In the genomic region with DNA sequence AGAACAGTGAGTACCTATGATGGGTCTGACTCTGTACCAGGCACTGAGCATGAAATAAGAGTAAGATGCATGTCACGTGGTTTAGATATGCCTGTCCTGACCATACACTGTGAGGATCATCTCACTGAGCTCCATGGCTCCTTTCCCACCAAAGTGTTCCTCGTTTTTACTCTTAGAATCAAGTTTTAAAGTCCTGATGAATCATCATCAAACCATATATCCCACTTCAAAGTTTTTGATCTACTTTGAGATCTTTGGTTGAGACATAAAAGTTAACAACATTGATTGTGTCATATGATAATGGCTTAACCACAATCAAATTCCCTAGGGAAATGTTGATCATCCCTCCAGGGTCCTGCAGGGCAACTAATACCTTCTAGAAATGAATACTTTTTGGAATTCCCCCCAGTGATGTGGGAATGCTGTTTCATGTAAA, we compare ENCODE assay signal across 16 cellular contexts. TPM values are rescaled to one million over a fixed set of nuclear protein-coding genes. Genes with fewer than 3 reads are reported as not detected.
DNase-seq lines count a peak whose midpoint lies in the region; ATAC-seq and TF ChIP-seq lines count a peak whose summit lies in the region.
"Had no signal": no experiment of that assay in that cellular context is flagged by ENCODE, and none has a peak within 500 bp of the region (broad histone marks: within the 10 kb centered on the region; RNA-seq: fewer than 3 reads in every experiment).

No MANE protein-coding gene starts in this region.

- H3K27ac ChIP-seq in BLaER1 = peak overlapping the region; percentile 89
- H3K27ac ChIP-seq in OCI-LY7 (ENCODE audit: low read depth, low read length, poor library complexity, severe bottlenecking) = no peak overlapping the region

- H3K4me1 ChIP-seq in BLaER1 (peaks cover 91% of the 10 kb centered on the region), OCI-LY7 (ENCODE audit: insufficient read depth, low read length, poor library complexity, severe bottlenecking) (peaks cover 37% of the 10 kb centered on the region)

- TF ChIP-seq POLR2A in GM18505 (IDR thresholded peaks at IDR 0.05; ENCODE audit: borderline replicate concordance, extremely low read depth, insufficient read depth, insufficient read length) = no peak

- intact Hi-C loops in OCI-LY7 (cut with micrococcal nuclease; ENCODE audit: unreplicated experiment) = no loop called here

- peak overlapping the region; percentile 49; the same call in 1 of the 2 replicates for H3K4me3 ChIP-seq in BLaER1
- no peak overlapping the region for H3K4me3 ChIP-seq in OCI-LY7 (ENCODE audit: low read depth, low read length, poor library complexity, severe bottlenecking)

- H3K79me2 ChIP-seq in OCI-LY7 (ENCODE audit: insufficient read depth, low read depth, low read length) = no peaks in the 10 kb centered on the region

- H3K9me2 ChIP-seq in OCI-LY7 (ENCODE audit: insufficient read depth, low read length) = no peaks in the 10 kb centered on the region

- no peaks in the 10 kb centered on the region for H3K36me3 ChIP-seq in BLaER1
- no peaks in the 10 kb centered on the region for H3K36me3 ChIP-seq in OCI-LY7 (ENCODE audit: insufficient read depth, low read length)

- H4K20me1 ChIP-seq in BLaER1 = no peaks in the 10 kb centered on the region
- no peaks in the 10 kb centered on the region for H4K20me1 ChIP-seq in OCI-LY7 (ENCODE audit: insufficient read depth, low read length)

- H3K9me3 ChIP-seq in BLaER1 = peaks cover 7% of the 10 kb centered on the region; the same call in 1 of the 2 replicates
- no peaks in the 10 kb centered on the region for H3K9me3 ChIP-seq in OCI-LY7 (ENCODE audit: low read length)

- no peaks in the 10 kb centered on the region for H3K27me3 ChIP-seq in BLaER1

- BruUV-seq in OCI-LY7 (replicated peaks; lab: Mats Ljungman, UMichigan) = no TSS peak

- no peak overlapping the region for H2AFZ ChIP-seq in OCI-LY7 (ENCODE audit: low read length)

- in situ Hi-C loops in KBM-7 (cut with MboI; ENCODE audit: low pct_unique_long_range_greater_than_20kb, low sequenced_read_pairs) = no loop called here

- TF ChIP-seq CTCF in OCI-LY7 (conservative IDR thresholded peaks at IDR 0.05; ENCODE audit: low read length) = no peak

- DNase-seq in ELR (ENCODE audit: low read depth) (peak; percentile 85), T1000 (lab: John Stamatoyannopoulos, UW) (peak; percentile 41), kidney tubule cell (ENCODE audit: low spot score) (peak; percentile 20), OCI-LY7 (ENCODE audit: low spot score) (no peak), KBM-7 (no peak)
- DNase-seq: activated CD4-positive, CD25-positive, alpha-beta regulatory T cell; activated naive CD8-positive, alpha-beta T cell treated with anti-CD3 and anti-CD28 coated beads, Interleukin-2, amount 10 ng/mL, durations not matched to agents 7 days and 5 days; effector CD4-positive, alpha-beta T cell; naive B cell; NCI-H2029 treated with DMSO at 0.1 percent for 48 hours; NCI-H526 treated with DMSO at 0.1 percent for 48 hours; RPMI8226; substantia nigra had no signal

- no peak for ATAC-seq in GM21367 (IDR thresholded peaks at IDR 0.05; ENCODE audit: unreplicated experiment)
- no peak for ATAC-seq in GM18505 (IDR thresholded peaks at IDR 0.05; ENCODE audit: unreplicated experiment)

- POLR2A ChIA-PET in OCI-LY7 (lab: Charles Lee) = interaction anchor here (0.6 to 1.8 kb wide), 9 partner anchors 12 to 257 kb away, joined by 3 to 8 read pairs (median 5); a partner anchor contains a TSS

- H3K9ac ChIP-seq in BLaER1 = no peak overlapping the region; the same call in 1 of the 2 replicates

- H3K4me2 ChIP-seq in BLaER1 (peak overlapping the region; percentile 75), OCI-LY7 (ENCODE audit: low read length) (no peak overlapping the region)

- CTCF ChIA-PET in OCI-LY7 (lab: Charles Lee; ENCODE audit: unreplicated experiment) = no interaction called here

RNA-seq across cellular contexts. Expression of a gene that starts 12.8 kb away (rescaled TPM):
- total RNA-seq in OCI-LY7 (2014; rRNA removed; shearing (Covaris generic)) = 203 and 210 TPM in 2 replicates
- total RNA-seq in OCI-LY7 (2022) = 466 and 503 TPM in 2 replicates

Comparison
In these comparisons a context has a peak if more than half of its experiments do, and no peak if none do; other contexts are left out.
1. DNase-seq: peak in ELR (single experiment), T1000 (single experiment) and kidney tubule cell (single experiment); none in OCI-LY7 (single experiment) and KBM-7 (single experiment).